1 cellular context compared by ENCODE assay signal in the genomic region with DNA sequence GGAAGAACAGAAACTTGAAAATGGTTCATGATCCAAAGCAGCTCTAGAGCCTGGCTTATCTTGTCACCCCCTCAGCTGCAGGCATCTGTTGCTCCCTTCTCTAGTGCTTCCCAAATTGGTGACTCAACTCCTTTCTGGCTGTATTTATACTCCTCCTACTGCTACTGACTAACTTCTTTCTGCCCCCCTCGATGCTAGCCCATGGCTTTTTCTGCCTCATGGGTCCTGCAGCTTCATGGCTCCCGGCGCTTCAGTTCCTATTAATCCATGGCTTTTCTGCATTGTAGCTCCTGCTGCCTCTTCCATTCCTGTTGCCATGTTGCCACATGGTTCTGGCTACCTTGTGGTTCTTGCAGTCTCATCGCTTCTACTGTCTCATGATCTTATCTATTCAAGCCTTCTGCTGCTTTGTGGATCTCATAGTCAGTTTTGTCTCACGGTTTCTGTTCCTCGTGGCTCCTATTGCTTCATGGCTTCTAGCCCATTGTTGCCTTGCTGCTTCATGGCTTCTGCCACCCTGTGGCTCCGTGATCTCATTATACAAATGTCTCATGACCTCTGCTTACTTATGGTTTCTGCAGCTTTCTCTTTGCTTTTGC.
TF ChIP-seq lines count a peak whose summit lies in the region.

No MANE protein-coding gene starts in this region.

TF ChIP-seq in HepG2, 621 proteins besides CTCF, POLR2A, EP300 and RAD21:
- TF ChIP-seq ZNF644 (CRISPR knock-in tag; IDR thresholded peaks at IDR 0.05; ENCODE audit: low read depth) (no peak), ZSCAN12 (CRISPR knock-in tag; IDR thresholded peaks at IDR 0.05) (no peak), ZZZ3 (CRISPR knock-in tag; IDR thresholded peaks at IDR 0.05; ENCODE audit: borderline replicate concordance) (no peak), ZBTB8A (CRISPR knock-in tag; IDR thresholded peaks at IDR 0.05; ENCODE audit: borderline replicate concordance, low read depth) (no peak), JARID2 (CRISPR knock-in tag; IDR thresholded peaks at IDR 0.05; ENCODE audit: insufficient replicate concordance) (no peak), ZFX (CRISPR knock-in tag; IDR thresholded peaks at IDR 0.05; ENCODE audit: low read depth) (no peak), XRCC5 (optimal IDR thresholded peaks at IDR 0.05; ENCODE audit: low read length) (no peak), ZNF572 (CRISPR knock-in tag; IDR thresholded peaks at IDR 0.05) (no peak), MED13 (CRISPR knock-in tag; IDR thresholded peaks at IDR 0.05) (no peak), ZNF605 (CRISPR knock-in tag; IDR thresholded peaks at IDR 0.05) (no peak), ZNF75D (CRISPR knock-in tag; IDR thresholded peaks at IDR 0.05; ENCODE audit: borderline replicate concordance) (no peak), BRCA1 (CRISPR knock-in tag; IDR thresholded peaks at IDR 0.05) (no peak), MZF1 (CRISPR knock-in tag; IDR thresholded peaks at IDR 0.05; ENCODE audit: borderline replicate concordance) (no peak), ZNF543 (CRISPR knock-in tag; IDR thresholded peaks at IDR 0.05) (no peak)
- TF ChIP-seq, protein P1, sequence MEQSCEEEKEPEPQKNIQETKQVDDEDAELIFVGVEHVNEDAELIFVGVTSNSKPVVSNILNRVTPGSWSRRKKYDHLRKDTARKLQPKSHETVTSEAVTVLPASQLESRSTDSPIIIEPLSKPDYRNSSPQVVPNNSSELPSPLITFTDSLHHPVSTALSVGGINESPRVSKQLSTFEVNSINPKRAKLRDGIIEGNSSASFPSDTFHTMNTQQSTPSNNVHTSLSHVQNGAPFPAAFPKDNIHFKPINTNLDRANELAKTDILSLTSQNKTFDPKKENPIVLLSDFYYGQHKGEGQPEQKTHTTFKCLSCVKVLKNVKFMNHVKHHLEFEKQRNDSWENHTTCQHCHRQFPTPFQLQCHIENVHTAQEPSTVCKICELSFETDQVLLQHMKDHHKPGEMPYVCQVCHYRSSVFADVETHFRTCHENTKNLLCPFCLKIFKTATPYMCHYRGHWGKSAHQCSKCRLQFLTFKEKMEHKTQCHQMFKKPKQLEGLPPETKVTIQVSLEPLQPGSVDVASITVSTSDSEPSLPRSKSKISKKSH (CRISPR knock-in tag; IDR thresholded peaks at IDR 0.05; ENCODE audit: borderline replicate concordance): no peak
- TF ChIP-seq, protein P2, sequence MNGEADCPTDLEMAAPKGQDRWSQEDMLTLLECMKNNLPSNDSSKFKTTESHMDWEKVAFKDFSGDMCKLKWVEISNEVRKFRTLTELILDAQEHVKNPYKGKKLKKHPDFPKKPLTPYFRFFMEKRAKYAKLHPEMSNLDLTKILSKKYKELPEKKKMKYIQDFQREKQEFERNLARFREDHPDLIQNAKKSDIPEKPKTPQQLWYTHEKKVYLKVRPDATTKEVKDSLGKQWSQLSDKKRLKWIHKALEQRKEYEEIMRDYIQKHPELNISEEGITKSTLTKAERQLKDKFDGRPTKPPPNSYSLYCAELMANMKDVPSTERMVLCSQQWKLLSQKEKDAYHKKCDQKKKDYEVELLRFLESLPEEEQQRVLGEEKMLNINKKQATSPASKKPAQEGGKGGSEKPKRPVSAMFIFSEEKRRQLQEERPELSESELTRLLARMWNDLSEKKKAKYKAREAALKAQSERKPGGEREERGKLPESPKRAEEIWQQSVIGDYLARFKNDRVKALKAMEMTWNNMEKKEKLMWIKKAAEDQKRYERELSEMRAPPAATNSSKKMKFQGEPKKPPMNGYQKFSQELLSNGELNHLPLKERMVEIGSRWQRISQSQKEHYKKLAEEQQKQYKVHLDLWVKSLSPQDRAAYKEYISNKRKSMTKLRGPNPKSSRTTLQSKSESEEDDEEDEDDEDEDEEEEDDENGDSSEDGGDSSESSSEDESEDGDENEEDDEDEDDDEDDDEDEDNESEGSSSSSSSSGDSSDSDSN (CRISPR knock-in tag; IDR thresholded peaks at IDR 0.05): no peak
- TF ChIP-seq, protein P3, sequence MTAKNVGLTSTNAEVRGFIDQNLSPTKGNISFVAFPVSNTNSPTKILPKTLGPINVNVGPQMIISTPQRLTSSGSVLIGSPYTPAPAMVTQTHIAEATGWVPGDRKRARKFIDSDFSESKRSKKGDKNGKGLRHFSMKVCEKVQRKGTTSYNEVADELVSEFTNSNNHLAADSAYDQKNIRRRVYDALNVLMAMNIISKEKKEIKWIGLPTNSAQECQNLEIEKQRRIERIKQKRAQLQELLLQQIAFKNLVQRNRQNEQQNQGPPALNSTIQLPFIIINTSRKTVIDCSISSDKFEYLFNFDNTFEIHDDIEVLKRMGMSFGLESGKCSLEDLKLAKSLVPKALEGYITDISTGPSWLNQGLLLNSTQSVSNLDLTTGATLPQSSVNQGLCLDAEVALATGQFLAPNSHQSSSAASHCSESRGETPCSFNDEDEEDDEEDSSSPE (CRISPR knock-in tag; IDR thresholded peaks at IDR 0.05): no peak
- TF ChIP-seq, protein P4, sequence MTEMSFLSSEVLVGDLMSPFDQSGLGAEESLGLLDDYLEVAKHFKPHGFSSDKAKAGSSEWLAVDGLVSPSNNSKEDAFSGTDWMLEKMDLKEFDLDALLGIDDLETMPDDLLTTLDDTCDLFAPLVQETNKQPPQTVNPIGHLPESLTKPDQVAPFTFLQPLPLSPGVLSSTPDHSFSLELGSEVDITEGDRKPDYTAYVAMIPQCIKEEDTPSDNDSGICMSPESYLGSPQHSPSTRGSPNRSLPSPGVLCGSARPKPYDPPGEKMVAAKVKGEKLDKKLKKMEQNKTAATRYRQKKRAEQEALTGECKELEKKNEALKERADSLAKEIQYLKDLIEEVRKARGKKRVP (CRISPR knock-in tag; IDR thresholded peaks at IDR 0.05): no peak
